1 cellular context compared by ENCODE assay signal in the genomic region with DNA sequence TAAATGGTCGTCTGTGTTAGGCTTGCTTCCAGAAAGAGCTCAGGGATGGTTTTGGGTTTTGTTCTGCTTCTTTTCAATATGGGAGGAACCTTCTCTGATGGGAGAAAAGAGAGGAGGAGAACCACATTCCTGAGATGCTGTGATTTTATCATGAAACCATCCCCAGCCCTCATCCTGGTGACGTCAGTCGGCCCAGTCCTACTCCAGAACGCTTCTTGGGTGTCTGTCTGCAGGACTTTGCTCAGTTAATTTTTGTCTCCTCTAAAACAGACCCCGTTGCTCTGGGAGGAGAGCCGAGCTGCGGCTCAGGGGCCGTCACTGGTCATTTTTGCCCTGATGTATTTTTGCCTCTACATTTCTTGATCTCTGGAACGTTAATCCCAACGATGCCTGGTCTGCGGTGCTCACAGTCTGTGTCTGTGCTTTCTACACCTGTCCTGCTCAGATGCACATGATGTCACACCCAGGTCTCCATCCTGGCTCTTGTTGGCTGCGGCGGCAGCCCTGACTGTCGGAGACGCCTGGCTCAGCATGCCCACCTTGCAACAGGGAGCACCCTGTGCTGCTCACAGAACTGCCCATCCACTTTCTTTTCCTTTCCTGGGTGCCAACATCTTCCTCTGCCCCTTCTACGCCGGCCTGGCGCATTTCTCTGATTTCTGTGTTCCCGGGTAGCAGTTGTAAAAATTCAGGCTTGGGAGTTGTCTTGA.
TF ChIP-seq lines count a peak whose summit lies in the region.

No MANE protein-coding gene starts in this region.

TF ChIP-seq in SK-N-SH, 30 proteins besides CTCF, POLR2A, EP300 and RAD21 (continued from another document):
- 0 out of 2 replicates have a peak, but pooled peaks have one; percentile 30 for TF ChIP-seq NFIC (IDR thresholded peaks at IDR 0.05; ENCODE audit: borderline replicate concordance)
- no peak for TF ChIP-seq GABPA (IDR thresholded peaks at IDR 0.05; ENCODE audit: low read depth)
- no peak for TF ChIP-seq JUND (IDR thresholded peaks at IDR 0.05)
- TF ChIP-seq, protein P1, sequence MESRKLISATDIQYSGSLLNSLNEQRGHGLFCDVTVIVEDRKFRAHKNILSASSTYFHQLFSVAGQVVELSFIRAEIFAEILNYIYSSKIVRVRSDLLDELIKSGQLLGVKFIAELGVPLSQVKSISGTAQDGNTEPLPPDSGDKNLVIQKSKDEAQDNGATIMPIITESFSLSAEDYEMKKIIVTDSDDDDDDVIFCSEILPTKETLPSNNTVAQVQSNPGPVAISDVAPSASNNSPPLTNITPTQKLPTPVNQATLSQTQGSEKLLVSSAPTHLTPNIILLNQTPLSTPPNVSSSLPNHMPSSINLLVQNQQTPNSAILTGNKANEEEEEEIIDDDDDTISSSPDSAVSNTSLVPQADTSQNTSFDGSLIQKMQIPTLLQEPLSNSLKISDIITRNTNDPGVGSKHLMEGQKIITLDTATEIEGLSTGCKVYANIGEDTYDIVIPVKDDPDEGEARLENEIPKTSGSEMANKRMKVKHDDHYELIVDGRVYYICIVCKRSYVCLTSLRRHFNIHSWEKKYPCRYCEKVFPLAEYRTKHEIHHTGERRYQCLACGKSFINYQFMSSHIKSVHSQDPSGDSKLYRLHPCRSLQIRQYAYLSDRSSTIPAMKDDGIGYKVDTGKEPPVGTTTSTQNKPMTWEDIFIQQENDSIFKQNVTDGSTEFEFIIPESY (IDR thresholded peaks at IDR 0.05; ENCODE audit: borderline replicate concordance, low read depth): no peak
- no peak for TF ChIP-seq RXRA (IDR thresholded peaks at IDR 0.05; ENCODE audit: borderline replicate concordance, low read depth)
- TF ChIP-seq, protein P2, sequence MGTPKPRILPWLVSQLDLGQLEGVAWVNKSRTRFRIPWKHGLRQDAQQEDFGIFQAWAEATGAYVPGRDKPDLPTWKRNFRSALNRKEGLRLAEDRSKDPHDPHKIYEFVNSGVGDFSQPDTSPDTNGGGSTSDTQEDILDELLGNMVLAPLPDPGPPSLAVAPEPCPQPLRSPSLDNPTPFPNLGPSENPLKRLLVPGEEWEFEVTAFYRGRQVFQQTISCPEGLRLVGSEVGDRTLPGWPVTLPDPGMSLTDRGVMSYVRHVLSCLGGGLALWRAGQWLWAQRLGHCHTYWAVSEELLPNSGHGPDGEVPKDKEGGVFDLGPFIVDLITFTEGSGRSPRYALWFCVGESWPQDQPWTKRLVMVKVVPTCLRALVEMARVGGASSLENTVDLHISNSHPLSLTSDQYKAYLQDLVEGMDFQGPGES (IDR thresholded peaks at IDR 0.05; ENCODE audit: low read depth, low read length): no peak
- no peak for TF ChIP-seq POLR2AphosphoS5 (IDR thresholded peaks at IDR 0.05; ENCODE audit: low read depth, low read length)
- TF ChIP-seq, protein P3, sequence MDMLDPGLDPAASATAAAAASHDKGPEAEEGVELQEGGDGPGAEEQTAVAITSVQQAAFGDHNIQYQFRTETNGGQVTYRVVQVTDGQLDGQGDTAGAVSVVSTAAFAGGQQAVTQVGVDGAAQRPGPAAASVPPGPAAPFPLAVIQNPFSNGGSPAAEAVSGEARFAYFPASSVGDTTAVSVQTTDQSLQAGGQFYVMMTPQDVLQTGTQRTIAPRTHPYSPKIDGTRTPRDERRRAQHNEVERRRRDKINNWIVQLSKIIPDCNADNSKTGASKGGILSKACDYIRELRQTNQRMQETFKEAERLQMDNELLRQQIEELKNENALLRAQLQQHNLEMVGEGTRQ (IDR thresholded peaks at IDR 0.05; ENCODE audit: borderline replicate concordance, low read depth, low read length): no peak
- TF ChIP-seq, protein P4, sequence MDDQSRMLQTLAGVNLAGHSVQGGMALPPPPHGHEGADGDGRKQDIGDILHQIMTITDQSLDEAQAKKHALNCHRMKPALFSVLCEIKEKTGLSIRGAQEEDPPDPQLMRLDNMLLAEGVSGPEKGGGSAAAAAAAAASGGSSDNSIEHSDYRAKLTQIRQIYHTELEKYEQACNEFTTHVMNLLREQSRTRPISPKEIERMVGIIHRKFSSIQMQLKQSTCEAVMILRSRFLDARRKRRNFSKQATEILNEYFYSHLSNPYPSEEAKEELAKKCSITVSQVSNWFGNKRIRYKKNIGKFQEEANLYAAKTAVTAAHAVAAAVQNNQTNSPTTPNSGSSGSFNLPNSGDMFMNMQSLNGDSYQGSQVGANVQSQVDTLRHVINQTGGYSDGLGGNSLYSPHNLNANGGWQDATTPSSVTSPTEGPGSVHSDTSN (IDR thresholded peaks at IDR 0.05): peak; percentile 32; the same call in 1 of the 2 replicates
- TF ChIP-seq RCOR1 (IDR thresholded peaks at IDR 0.05; ENCODE audit: low read length): no peak
- TF ChIP-seq, protein P5, sequence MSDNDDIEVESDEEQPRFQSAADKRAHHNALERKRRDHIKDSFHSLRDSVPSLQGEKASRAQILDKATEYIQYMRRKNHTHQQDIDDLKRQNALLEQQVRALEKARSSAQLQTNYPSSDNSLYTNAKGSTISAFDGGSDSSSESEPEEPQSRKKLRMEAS (IDR thresholded peaks at IDR 0.05; ENCODE audit: low read depth): no peak; the same call in 1 of the 2 replicates
- no peak for TF ChIP-seq MXI1 (IDR thresholded peaks at IDR 0.05; ENCODE audit: low read depth, low read length)
- TF ChIP-seq MEF2A (IDR thresholded peaks at IDR 0.05; ENCODE audit: borderline replicate concordance, low read depth): no peak
- 0 out of 2 replicates have a peak, but pooled peaks have one; percentile 55 for TF ChIP-seq TEAD4 (IDR thresholded peaks at IDR 0.05; ENCODE audit: borderline replicate concordance, insufficient read depth)
- TF ChIP-seq EZH2phosphoT487 (IDR thresholded peaks at IDR 0.05; ENCODE audit: borderline replicate concordance, low read depth): no peak
- no peak for TF ChIP-seq FOXJ3 (CRISPR knock-in tag; IDR thresholded peaks at IDR 0.05)
- no peak for TF ChIP-seq GATA2 (CRISPR knock-in tag; IDR thresholded peaks at IDR 0.05)
- TF ChIP-seq ELF1 (IDR thresholded peaks at IDR 0.05): no peak
- TF ChIP-seq FOSL2 (IDR thresholded peaks at IDR 0.05; ENCODE audit: borderline replicate concordance, low read depth): peak; percentile 32; the same call in 1 of the 2 replicates
- no peak for TF ChIP-seq SIN3A (IDR thresholded peaks at IDR 0.05; ENCODE audit: borderline replicate concordance, low read depth, low read length)
- TF ChIP-seq RFX5 (IDR thresholded peaks at IDR 0.05; ENCODE audit: low read length): no peak
- TF ChIP-seq CHD2 (IDR thresholded peaks at IDR 0.05; ENCODE audit: low read length, partially characterized antibody): no peak
- TF ChIP-seq TCF12 (IDR thresholded peaks at IDR 0.05): peak; percentile 65
- TF ChIP-seq, protein P6, sequence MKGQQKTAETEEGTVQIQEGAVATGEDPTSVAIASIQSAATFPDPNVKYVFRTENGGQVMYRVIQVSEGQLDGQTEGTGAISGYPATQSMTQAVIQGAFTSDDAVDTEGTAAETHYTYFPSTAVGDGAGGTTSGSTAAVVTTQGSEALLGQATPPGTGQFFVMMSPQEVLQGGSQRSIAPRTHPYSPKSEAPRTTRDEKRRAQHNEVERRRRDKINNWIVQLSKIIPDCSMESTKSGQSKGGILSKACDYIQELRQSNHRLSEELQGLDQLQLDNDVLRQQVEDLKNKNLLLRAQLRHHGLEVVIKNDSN (IDR thresholded peaks at IDR 0.05; ENCODE audit: borderline replicate concordance, low read depth): no peak
TF ChIP-seq in SK-N-SH: peak in this region for 5.
